ENCODE assay signal across 10 cellular contexts in genomic region chr7:155962191-155962967, GRCh38.
DNase-seq lines count a peak whose midpoint lies in the region; ATAC-seq and TF ChIP-seq lines count a peak whose summit lies in the region.
"Had no signal": no experiment of that assay in that cellular context is flagged by ENCODE, and none has a peak within 500 bp of the region (broad histone marks: within the 10 kb centered on the region; RNA-seq: fewer than 3 reads in every experiment).

No MANE protein-coding gene starts in this region.

- H3K4me1 Mint-ChIP-seq in stimulated activated naive CD8-positive, alpha-beta T cell treated with anti-CD3 and anti-CD28 coated beads, Interleukin-15, Interleukin-2, amounts not matched to agents 100 ng/mL and 50 ng/mL, for 24 hours (ENCODE audit: low read depth), result peaks cover 33% of the 10 kb centered on the region

- TF ChIP-seq CTCF in GM13976 (IDR thresholded peaks at IDR 0.05; ENCODE audit: borderline replicate concordance, control extremely low read depth, extremely low read depth, insufficient read depth, missing control alignments), result no peak

- H3K36me3 Mint-ChIP-seq in stimulated activated naive CD8-positive, alpha-beta T cell treated with anti-CD3 and anti-CD28 coated beads, Interleukin-15, Interleukin-2, amounts not matched to agents 100 ng/mL and 50 ng/mL, for 24 hours (ENCODE audit: low read depth), result no peaks in the 10 kb centered on the region

- H3K27me3 Mint-ChIP-seq in stimulated activated naive CD8-positive, alpha-beta T cell treated with anti-CD3 and anti-CD28 coated beads, Interleukin-15, Interleukin-2, amounts not matched to agents 100 ng/mL and 50 ng/mL, for 24 hours, result peaks cover 7% of the 10 kb centered on the region

- in situ Hi-C loops in GM13976 (cut with MboI; ENCODE audit: low sequenced_read_pairs, unreplicated experiment), result no loop called here

- H3K9me3 Mint-ChIP-seq in stimulated activated naive CD8-positive, alpha-beta T cell treated with anti-CD3 and anti-CD28 coated beads, Interleukin-15, Interleukin-2, amounts not matched to agents 100 ng/mL and 50 ng/mL, for 24 hours, result no peaks in the 10 kb centered on the region

- H3K27ac Mint-ChIP-seq in stimulated activated naive CD8-positive, alpha-beta T cell treated with anti-CD3 and anti-CD28 coated beads, Interleukin-15, Interleukin-2, amounts not matched to agents 100 ng/mL and 50 ng/mL, for 24 hours, result peak overlapping the region; percentile 72

- no peak overlapping the region for H3K4me3 Mint-ChIP-seq in stimulated activated naive CD8-positive, alpha-beta T cell treated with anti-CD3 and anti-CD28 coated beads, Interleukin-15, Interleukin-2, amounts not matched to agents 100 ng/mL and 50 ng/mL, for 24 hours

- ATAC-seq in GM21576 (IDR thresholded peaks at IDR 0.05; ENCODE audit: unreplicated experiment), result no peak
- ATAC-seq: naive thymus-derived CD4-positive, alpha-beta T cell had no signal

- DNase-seq in activated T-cell treated with anti-CD3 and anti-CD28 coated beads for 24 hours (ENCODE audit: low read depth) (peak; percentile 41), glomerular visceral epithelial cell (ENCODE audit: extremely low spot score) (peak; percentile 92), GM13976 (ENCODE audit: low spot score) (no peak)
- no peak for DNase-seq in activated T-cell treated with anti-CD3 and anti-CD28 coated beads, Interleukin-2, amount 50 U/mL, for 1 hour
- peak; percentile 39 to 49 for DNase-seq in activated CD4-positive, alpha-beta T cell treated with anti-CD3 and anti-CD28 coated beads, Interleukin-2, amount 50 U/mL, for 48 hours
- DNase-seq in activated CD4-positive, CD25-positive, alpha-beta regulatory T cell (lab: John Stamatoyannopoulos, UW), result no peak
- DNase-seq: NCI-H510A treated with DMSO at 0.1 percent for 48 hours had no signal

Comparison
In these comparisons a context has a peak if more than half of its experiments do, and no peak if none do; other contexts are left out.
1. DNase-seq: peak in activated T-cell treated with anti-CD3 and anti-CD28 coated beads for 24 hours (single experiment), activated CD4-positive, alpha-beta T cell treated with anti-CD3 and anti-CD28 coated beads, Interleukin-2, amount 50 U/mL, for 48 hours (2 of 2) and glomerular visceral epithelial cell (single experiment); none in activated T-cell treated with anti-CD3 and anti-CD28 coated beads, Interleukin-2, amount 50 U/mL, for 1 hour (single experiment), GM13976 (single experiment) and activated CD4-positive, CD25-positive, alpha-beta regulatory T cell (0 of 4).